In genomic region chr1:241520080-241520465, GRCh38 we compare ENCODE assay signal across 9 cellular contexts. TPM values are rescaled to one million over a fixed set of nuclear protein-coding genes. Genes with fewer than 3 reads are reported as not detected.
DNase-seq lines count a peak whose midpoint lies in the region; ATAC-seq and TF ChIP-seq lines count a peak whose summit lies in the region.
"Had no signal": no experiment of that assay in that cellular context is flagged by ENCODE, and none has a peak within 500 bp of the region (broad histone marks: within the 10 kb centered on the region; RNA-seq: fewer than 3 reads in every experiment).

No MANE protein-coding gene starts in this region.

- H3K27me3 Mint-ChIP-seq in Caco-2 (ENCODE audit: insufficient read depth, unreplicated experiment), result peaks cover 22% of the 10 kb centered on the region
- peaks cover 11% of the 10 kb centered on the region for H3K27me3 Mint-ChIP-seq in HFFc6 (ENCODE audit: insufficient read depth)
- peaks cover 23% of the 10 kb centered on the region for H3K27me3 Mint-ChIP-seq in activated T-cell treated with anti-CD3 and anti-CD28 coated beads, Interleukin-2, amount 50 U/mL, for 4 hours (ENCODE audit: low read depth)

- H3K36me3 ChIP-seq in Caco-2 (ENCODE audit: control insufficient read depth, insufficient read depth, low read length), result no peaks in the 10 kb centered on the region; the same call in 1 of the 2 replicates
- H3K36me3 ChIP-seq in Panc1 (ENCODE audit: control insufficient read depth, insufficient read depth, low read length), result peaks cover 3% of the 10 kb centered on the region

- intact Hi-C loops in Caco-2 (cut with micrococcal nuclease; ENCODE audit: unreplicated experiment), result no loop called here
- intact Hi-C loops in Panc1 (cut with micrococcal nuclease; ENCODE audit: unreplicated experiment), result no loop called here

- H3K27me3 ChIP-seq in Caco-2 (replicated peaks; ENCODE audit: control insufficient read depth, insufficient read depth, low read length) (no peaks in the 10 kb centered on the region), Panc1 (ENCODE audit: control insufficient read depth, insufficient read depth, low read length) (no peaks in the 10 kb centered on the region)

- H3K9me3 ChIP-seq in Caco-2 (no peaks in the 10 kb centered on the region), Panc1 (ENCODE audit: control insufficient read depth, insufficient read depth, low read depth, low read length) (no peaks in the 10 kb centered on the region)

- POLR2A ChIA-PET in Caco-2 (lab: Charles Lee) (no interaction called here), Panc1 (lab: Charles Lee) (interaction anchor here (0.6 kb wide), 1 partner anchor 30 kb away, joined by 3 read pairs; no protein-coding TSS in a partner anchor)

- DNase-seq in Caco-2, result no peak
- no peak for DNase-seq in Panc1 (ENCODE audit: low read depth, low spot score)
- DNase-seq in fibroblast of the aortic adventitia (ENCODE audit: low read depth), result no peak
- DNase-seq in retinal pigment epithelial cell (ENCODE audit: low read depth), result no peak
- no peak for DNase-seq in cortex of kidney (lab: John Stamatoyannopoulos, UW)
- DNase-seq in HFFc6, result no peak
- DNase-seq in activated T-cell treated with anti-CD3 and anti-CD28 coated beads, Interleukin-2, amount 50 U/mL, for 4 hours, result no peak

- H3K4me3 ChIP-seq in Caco-2 (ENCODE audit: low read depth, low read length), result peak overlapping the region; percentile 40
- peak overlapping the region; percentile 71 to 90 for H3K4me3 ChIP-seq in Panc1 (ENCODE audit: low read depth in 2 of 2, low read length in 2 of 2)
- peak overlapping the region; percentile 46 for H3K4me3 ChIP-seq in fibroblast of the aortic adventitia (ENCODE audit: low read depth, low read length)
- peak overlapping the region; percentile 75 for H3K4me3 ChIP-seq in retinal pigment epithelial cell (ENCODE audit: low read length)

- H3K9me3 Mint-ChIP-seq in Caco-2 (ENCODE audit: unreplicated experiment) (no peaks in the 10 kb centered on the region), HFFc6 (no peaks in the 10 kb centered on the region)
- H3K9me3 Mint-ChIP-seq in activated T-cell treated with anti-CD3 and anti-CD28 coated beads, Interleukin-2, amount 50 U/mL, for 4 hours, result no peaks in the 10 kb centered on the region

- peak overlapping the region; percentile 84 for H3K27ac ChIP-seq in Panc1 (ENCODE audit: low read length)

- in situ Hi-C loops in Panc1 (cut with HindIII; ENCODE audit: low pct_unique_long_range_greater_than_20kb, low sequenced_read_pairs), result loop anchor here (10.0 kb wide), 1 partner anchor 95 kb away; no protein-coding TSS in a partner anchor

- ATAC-seq in Panc1 (no peak), GM21423 (IDR thresholded peaks at IDR 0.05; ENCODE audit: unreplicated experiment) (no peak)
- ATAC-seq in activated T-cell treated with anti-CD3 and anti-CD28 coated beads, Interleukin-2, amount 50 U/mL, for 4 hours, result no peak

- H3K36me3 Mint-ChIP-seq in Caco-2 (ENCODE audit: insufficient read depth, unreplicated experiment) (peaks cover 5% of the 10 kb centered on the region), HFFc6 (ENCODE audit: low read depth) (peaks cover 16% of the 10 kb centered on the region)
- peaks cover 9% of the 10 kb centered on the region for H3K36me3 Mint-ChIP-seq in activated T-cell treated with anti-CD3 and anti-CD28 coated beads, Interleukin-2, amount 50 U/mL, for 4 hours (ENCODE audit: insufficient read depth)

- no TSS peak for BruUV-seq in Caco-2 (replicated peaks; lab: Mats Ljungman, UMichigan)
- no TSS peak for BruUV-seq in Panc1 (replicated peaks; lab: Mats Ljungman, UMichigan)

- TF ChIP-seq CTCF in Caco-2 (IDR thresholded peaks at IDR 0.05; ENCODE audit: insufficient read depth in 1 of 2, low read depth in 1 of 2, low read length in 1 of 2, severe bottlenecking in 1 of 2, unreplicated experiment in 1 of 2) (no peak), Panc1 (IDR thresholded peaks at IDR 0.05) (no peak), fibroblast of the aortic adventitia (IDR thresholded peaks at IDR 0.05; ENCODE audit: insufficient read depth, low read length) (no peak), retinal pigment epithelial cell (conservative IDR thresholded peaks at IDR 0.05; ENCODE audit: low read depth, low read length) (no peak), HFFc6 (IDR thresholded peaks at IDR 0.05) (no peak)

- H3K4me3 Mint-ChIP-seq in Caco-2 (ENCODE audit: unreplicated experiment), result no peak overlapping the region
- H3K4me3 Mint-ChIP-seq in HFFc6, result no peak overlapping the region
- H3K4me3 Mint-ChIP-seq in activated T-cell treated with anti-CD3 and anti-CD28 coated beads, Interleukin-2, amount 50 U/mL, for 4 hours, result no peak overlapping the region

- H3K4me1 Mint-ChIP-seq in Caco-2 (ENCODE audit: low read depth, unreplicated experiment) (peaks cover 6% of the 10 kb centered on the region), HFFc6 (ENCODE audit: low read depth) (peaks cover 22% of the 10 kb centered on the region)
- H3K4me1 Mint-ChIP-seq in activated T-cell treated with anti-CD3 and anti-CD28 coated beads, Interleukin-2, amount 50 U/mL, for 4 hours (ENCODE audit: low read depth), result peaks cover 22% of the 10 kb centered on the region

- H3K4me1 ChIP-seq in Caco-2, result peaks cover 4% of the 10 kb centered on the region; the same call in 1 of the 2 replicates
- H3K4me1 ChIP-seq in Panc1 (ENCODE audit: control insufficient read depth, insufficient read depth, low read length), result peaks cover 12% of the 10 kb centered on the region

- CTCF ChIA-PET in Caco-2 (lab: Charles Lee), result interaction anchor here (0.7 kb wide), 1 partner anchor 14 kb away, joined by 4 read pairs; no protein-coding TSS in a partner anchor
- CTCF ChIA-PET in Panc1 (lab: Charles Lee), result interaction anchor here (0.6 to 0.9 kb wide), 3 partner anchors 67 to 346 kb away, joined by 3 read pairs; no protein-coding TSS in a partner anchor

- H3K27ac Mint-ChIP-seq in Caco-2 (ENCODE audit: unreplicated experiment) (no peak overlapping the region), HFFc6 (no peak overlapping the region)

RNA-seq across cellular contexts. Expression of gene FH, which starts 0.5 kb away (rescaled TPM):
- total RNA-seq in Caco-2 (2022) (105 and 108 TPM in 2 replicates), Panc1 (2021; ENCODE audit: unreplicated experiment) (87.1 TPM), fibroblast of the aortic adventitia (ENCODE audit: low replicate concordance) (47.1 and 99.7 TPM in 2 replicates)
- polyA plus RNA-seq in Panc1 (2012; ENCODE audit: insufficient read length), result 81.4 TPM
- total RNA-seq in HFFc6 (2021; fragmentation: NEBNext Ultra II Directional; extraction: Animal tissue kit (Norgen Biotek cat#: 25700)), result 100 to 1,000 TPM; 107 to 137 (median 123) TPM
- 10 to 100 TPM; 76.7 to 85.7 (median 78.3) TPM for total RNA-seq in activated T-cell treated with anti-CD3 and anti-CD28 coated beads, Interleukin-2, amount 50 U/mL, for 4 hours

RNA-seq across cellular contexts. Expression of gene KMO, which starts 12.1 kb away (rescaled TPM):
- total RNA-seq in Caco-2 (2022), result not detected in 2 replicates
- total RNA-seq in Panc1 (2021; ENCODE audit: unreplicated experiment), result 1.8 TPM
- polyA plus RNA-seq in Panc1 (2012; ENCODE audit: insufficient read length), result 3.3 TPM
- not detected in 2 replicates for total RNA-seq in fibroblast of the aortic adventitia (ENCODE audit: low replicate concordance)
- total RNA-seq in HFFc6 (2021; fragmentation: NEBNext Ultra II Directional; extraction: Animal tissue kit (Norgen Biotek cat#: 25700)), result not detected
- under 1 TPM; 0.34 to 0.91 (median 0.49) TPM for total RNA-seq in activated T-cell treated with anti-CD3 and anti-CD28 coated beads, Interleukin-2, amount 50 U/mL, for 4 hours
- total RNA-seq: LHCN-M2 had no signal
